In the genomic region with DNA sequence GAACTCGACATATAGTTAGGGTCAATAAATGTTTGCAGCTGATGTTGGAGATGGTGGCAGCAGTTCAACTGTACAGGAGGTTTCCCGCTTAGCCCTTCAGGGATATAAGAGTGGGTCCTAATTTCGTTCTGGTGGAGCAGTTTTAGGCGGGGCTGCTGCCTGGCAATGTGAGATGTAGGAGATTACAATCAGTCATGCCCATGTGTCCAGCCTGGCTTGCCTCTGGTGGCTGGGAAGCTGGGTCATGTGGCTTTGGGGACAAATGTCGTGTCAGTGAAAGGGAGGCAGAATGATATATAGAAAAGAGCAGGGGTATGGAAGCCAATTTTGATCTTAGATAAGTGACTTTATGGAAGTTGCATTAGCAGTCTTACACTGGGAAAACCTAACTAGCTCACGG, we compare ENCODE assay signal across 6 cellular contexts.
"Had no signal": no experiment of that assay in that cellular context is flagged by ENCODE, and none has a peak within 500 bp of the region (broad histone marks: within the 10 kb centered on the region; RNA-seq: fewer than 3 reads in every experiment).

No MANE protein-coding gene starts in this region.

- DNase-seq: H9, HCEC 1CT, IMR-90, KG1 had no signal

- H3K4me3 ChIP-seq: GM23338, K562 had no signal

- H2AFZ ChIP-seq: GM23338 had no signal

- ATAC-seq: GM23338, K562 had no signal

- H3K4me2 ChIP-seq: GM23338 had no signal
